In the genomic region with DNA sequence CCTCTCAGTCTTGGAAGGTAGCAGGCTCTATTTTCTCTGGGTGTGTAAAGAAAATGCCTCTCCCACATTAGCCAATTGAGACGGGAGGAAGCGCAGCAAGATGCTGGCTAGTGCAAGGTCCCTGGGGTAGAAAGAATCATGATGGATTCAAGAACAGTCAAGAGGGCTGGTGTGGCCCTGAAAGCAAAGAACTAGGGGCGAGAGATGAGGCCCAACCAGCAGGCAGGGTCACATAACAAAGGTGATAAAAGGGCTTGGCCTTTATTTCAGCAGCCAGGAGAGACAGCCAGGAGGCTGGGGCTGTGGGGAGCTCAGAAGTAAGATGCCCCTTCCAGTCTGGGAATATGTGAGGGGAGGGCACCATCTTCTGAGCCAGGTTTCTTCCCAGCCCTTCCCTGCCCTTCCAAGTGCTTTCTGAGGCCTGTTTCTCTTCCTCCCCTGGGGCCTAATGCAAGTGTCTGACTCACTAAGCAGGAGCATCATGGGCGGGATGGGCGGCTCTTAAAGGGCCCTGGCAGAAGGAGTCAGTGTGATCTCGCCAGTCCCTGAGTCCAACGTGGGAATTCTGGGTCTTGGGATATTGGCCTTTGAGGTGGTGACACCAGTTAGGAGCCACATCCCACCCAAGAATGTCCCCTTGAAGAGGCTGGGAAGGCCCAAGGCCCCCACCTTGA, we compare ENCODE assay signal across 1 cellular context.
TF ChIP-seq lines count a peak whose summit lies in the region.

No MANE protein-coding gene starts in this region.

TF ChIP-seq in A549, 52 proteins besides CTCF, POLR2A, EP300 and RAD21 (continued from another document):
- TF ChIP-seq, protein P1, sequence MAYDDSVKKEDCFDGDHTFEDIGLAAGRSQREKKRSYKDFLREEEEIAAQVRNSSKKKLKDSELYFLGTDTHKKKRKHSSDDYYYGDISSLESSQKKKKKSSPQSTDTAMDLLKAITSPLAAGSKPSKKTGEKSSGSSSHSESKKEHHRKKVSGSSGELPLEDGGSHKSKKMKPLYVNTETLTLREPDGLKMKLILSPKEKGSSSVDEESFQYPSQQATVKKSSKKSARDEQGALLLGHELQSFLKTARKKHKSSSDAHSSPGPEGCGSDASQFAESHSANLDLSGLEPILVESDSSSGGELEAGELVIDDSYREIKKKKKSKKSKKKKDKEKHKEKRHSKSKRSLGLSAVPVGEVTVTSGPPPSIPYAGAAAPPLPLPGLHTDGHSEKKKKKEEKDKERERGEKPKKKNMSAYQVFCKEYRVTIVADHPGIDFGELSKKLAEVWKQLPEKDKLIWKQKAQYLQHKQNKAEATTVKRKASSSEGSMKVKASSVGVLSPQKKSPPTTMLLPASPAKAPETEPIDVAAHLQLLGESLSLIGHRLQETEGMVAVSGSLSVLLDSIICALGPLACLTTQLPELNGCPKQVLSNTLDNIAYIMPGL (CRISPR knock-in tag; IDR thresholded peaks at IDR 0.05; ENCODE audit: borderline replicate concordance), result no peak
- TF ChIP-seq HES2 (IDR thresholded peaks at IDR 0.05) (no peak), FOSL2 (IDR thresholded peaks at IDR 0.05) (no peak), FOSL2 (CRISPR knock-in tag; IDR thresholded peaks at IDR 0.05) (peak; percentile 68)
